Comparison of ENCODE assay signal across 8 cellular contexts in genomic region chr3:9750556-9751411, GRCh38. TPM values are rescaled to one million over a fixed set of nuclear protein-coding genes. Genes with fewer than 3 reads are reported as not detected.
DNase-seq lines count a peak whose midpoint lies in the region; ATAC-seq and TF ChIP-seq lines count a peak whose summit lies in the region.

No MANE protein-coding gene starts in this region.

- H3K4me3 ChIP-seq in gastroesophageal sphincter: peak overlapping the region; percentile 50 to 60
- H3K4me3 ChIP-seq in gastrocnemius medialis: peak overlapping the region; percentile 77 to 95 (median 84)

- peak overlapping the region; percentile 91 for H3K27ac Mint-ChIP-seq in activated CD4-positive, alpha-beta T cell treated with anti-CD3 and anti-CD28 coated beads for 36 hours

- H3K36me3 ChIP-seq in gastroesophageal sphincter (peaks cover 0 to 78% of the 10 kb centered on the region in 2 donors), gastrocnemius medialis (peaks cover 2 to 55% of the 10 kb centered on the region in 2 donors)

- peaks cover 49% of the 10 kb centered on the region for H3K4me1 Mint-ChIP-seq in activated CD4-positive, alpha-beta T cell treated with anti-CD3 and anti-CD28 coated beads for 36 hours

- H3K27me3 Mint-ChIP-seq in activated CD4-positive, alpha-beta T cell treated with anti-CD3 and anti-CD28 coated beads for 36 hours: no peaks in the 10 kb centered on the region

- H3K36me3 Mint-ChIP-seq in activated CD4-positive, alpha-beta T cell treated with anti-CD3 and anti-CD28 coated beads for 36 hours (ENCODE audit: low read depth): peaks cover 59% of the 10 kb centered on the region

- no peaks in the 10 kb centered on the region for H3K9me3 ChIP-seq in gastroesophageal sphincter
- H3K9me3 ChIP-seq in gastrocnemius medialis: no peaks in the 10 kb centered on the region

- TF ChIP-seq POLR2A in gastroesophageal sphincter (IDR thresholded peaks at IDR 0.05): no peak
- TF ChIP-seq POLR2A in gastrocnemius medialis (IDR thresholded peaks at IDR 0.05): no peak

- H3K9me3 Mint-ChIP-seq in activated CD4-positive, alpha-beta T cell treated with anti-CD3 and anti-CD28 coated beads for 36 hours (ENCODE audit: low read depth): no peaks in the 10 kb centered on the region

- no peak for TF ChIP-seq CTCF in VCaP (conservative IDR thresholded peaks at IDR 0.05)
- no peak for TF ChIP-seq CTCF in gastroesophageal sphincter (IDR thresholded peaks at IDR 0.05)
- no peak for TF ChIP-seq CTCF in gastrocnemius medialis (IDR thresholded peaks at IDR 0.05 in 4 of 5, conservative IDR thresholded peaks at IDR 0.05 in 1 of 5)

- peak; percentile 32 for DNase-seq in activated CD4-positive, alpha-beta T cell treated with anti-CD3 and anti-CD28 coated beads for 36 hours
- DNase-seq in activated CD4-positive, alpha-beta T cell treated with anti-CD3 and anti-CD28 coated beads, Interleukin-2, amount 50 U/mL, for 1 hour: no peak
- DNase-seq in gastrocnemius medialis (no peak), SK-N-DZ (ENCODE audit: low spot score) (no peak)

- H3K27me3 ChIP-seq in gastroesophageal sphincter (no peaks in the 10 kb centered on the region), gastrocnemius medialis (no peaks in the 10 kb centered on the region)

- POLR2A ChIA-PET in activated CD4-positive, alpha-beta T cell treated with anti-CD3 and anti-CD28 coated beads for 36 hours (lab: Charles Lee): interaction anchor here (0.6 to 2.7 kb wide), 4 partner anchors 14 to 102 kb away, joined by 3 to 11 read pairs (median 4); partner anchors contain the start of genes ARPC4 and MTMR14

- intact Hi-C loops in activated CD4-positive, alpha-beta T cell treated with anti-CD3 and anti-CD28 coated beads for 36 hours (cut with DNase I, micrococcal nuclease): loop anchor here (1.0 to 5.0 kb wide), 9 partner anchors 18 to 365 kb away; partner anchors contain the start of genes BRK1 (in 1 of the 2), CAMK1 (in 1 of the 2), FANCD2 (in 1 of the 2) and JAGN1 (in 1 of the 2)
- intact Hi-C loops in gastrocnemius medialis (cut with DNase I; ENCODE audit: low total_unique reads): loop anchor here (1.0 kb wide), 1 partner anchor 94 kb away; the partner anchor contains the start of gene RPUSD3

- in situ Hi-C loops in gastrocnemius medialis (cut with MboI; ENCODE audit: low sequenced_read_pairs in 4 of 4): no loop called here

- no peak for ATAC-seq in activated CD4-positive, alpha-beta T cell treated with anti-CD3 and anti-CD28 coated beads for 36 hours
- ATAC-seq in gastroesophageal sphincter (no peak), gastrocnemius medialis (no peak), HG03097 (IDR thresholded peaks at IDR 0.05; ENCODE audit: low FRiP score, unreplicated experiment) (no peak), HG02763 (IDR thresholded peaks at IDR 0.05; ENCODE audit: unreplicated experiment) (no peak)

- no peak for TF ChIP-seq EP300 in gastroesophageal sphincter (IDR thresholded peaks at IDR 0.05)

- peaks cover 0 to 49% (median 14%) of the 10 kb centered on the region in 3 donors for H3K4me1 ChIP-seq in gastroesophageal sphincter
- peaks cover 19 to 23% of the 10 kb centered on the region in 2 donors for H3K4me1 ChIP-seq in gastrocnemius medialis

- H3K4me3 Mint-ChIP-seq in activated CD4-positive, alpha-beta T cell treated with anti-CD3 and anti-CD28 coated beads for 36 hours: peak overlapping the region; percentile 87

- WGBS in gastroesophageal sphincter (ENCODE audit: low coverage in 1 of 2), 2 donors: 11 to 22% methylated on average over 8 of the region's 17 CpGs

- H3K27ac ChIP-seq in VCaP (peak overlapping the region; percentile 91), gastroesophageal sphincter (peak overlapping the region; percentile 5 to 97 (median 91)), gastrocnemius medialis (peak overlapping the region; percentile 88 to 99 (median 97))

- CTCF ChIA-PET in activated CD4-positive, alpha-beta T cell treated with anti-CD3 and anti-CD28 coated beads for 36 hours (lab: Charles Lee): interaction anchor here (0.7 to 4.2 kb wide), 5 partner anchors 19 to 42 kb away, joined by 3 to 20 read pairs (median 5); partner anchors contain the start of genes ARPC4, BRPF1 and CAMK1

RNA-seq across cellular contexts. Expression of gene OGG1, which starts 1.0 kb away (rescaled TPM):
- total RNA-seq in activated CD4-positive, alpha-beta T cell treated with anti-CD3 and anti-CD28 coated beads for 36 hours: 10 to 100 TPM; 36.4 to 61.6 TPM
- 10 to 100 TPM; 22.1 to 33.8 (median 25.9) TPM for total RNA-seq in gastroesophageal sphincter
- 10 to 100 TPM in 1 of 4 donors, 1 to 10 TPM in 3; 4.1 to 13.3 (median 7.4) TPM for total RNA-seq in gastrocnemius medialis
- 44.1 and 55.2 TPM in 2 replicates for polyA plus RNA-seq in SK-N-DZ (2014; cell fraction: cytosol; rRNA removed)
- polyA plus RNA-seq in SK-N-DZ (2014; cell fraction: nucleus; rRNA removed): 46.7 and 59.0 TPM in 2 replicates

RNA-seq across cellular contexts. Expression of gene CAMK1, which starts 19.0 kb away (rescaled TPM):
- total RNA-seq in activated CD4-positive, alpha-beta T cell treated with anti-CD3 and anti-CD28 coated beads for 36 hours: 10 to 100 TPM; 48.4 to 53.1 TPM
- total RNA-seq in gastroesophageal sphincter (10 to 100 TPM; 54.5 to 81.3 (median 69.7) TPM), gastrocnemius medialis (10 to 100 TPM in 1 of 4 donors, 1 to 10 TPM in 3; 2.1 to 11.6 (median 8.0) TPM)
- polyA plus RNA-seq in SK-N-DZ (2014; cell fraction: cytosol; rRNA removed): 69.5 and 83.7 TPM in 2 replicates
- polyA plus RNA-seq in SK-N-DZ (2014; cell fraction: nucleus; rRNA removed): 51.1 TPM in 2 replicates

RNA-seq across cellular contexts. Expression of gene BRPF1, which starts 19.2 kb away (rescaled TPM):
- total RNA-seq in activated CD4-positive, alpha-beta T cell treated with anti-CD3 and anti-CD28 coated beads for 36 hours: 10 to 100 TPM; 23.3 to 25.9 TPM
- total RNA-seq in gastroesophageal sphincter (10 to 100 TPM; 18.0 to 25.4 (median 21.6) TPM), gastrocnemius medialis (10 to 100 TPM; 12.0 to 19.5 (median 14.7) TPM)
- 28.4 TPM in 2 replicates for polyA plus RNA-seq in SK-N-DZ (2014; cell fraction: cytosol; rRNA removed)
- polyA plus RNA-seq in SK-N-DZ (2014; cell fraction: nucleus; rRNA removed): 46.5 and 55.9 TPM in 2 replicates

RNA-seq across cellular contexts. Expression of gene TADA3, which starts 41.5 kb away (rescaled TPM):
- total RNA-seq in activated CD4-positive, alpha-beta T cell treated with anti-CD3 and anti-CD28 coated beads for 36 hours: 10 to 100 TPM; 80.7 to 96.4 TPM
- 10 to 100 TPM; 54.6 to 82.2 (median 66.0) TPM for total RNA-seq in gastroesophageal sphincter
- total RNA-seq in gastrocnemius medialis: 10 to 100 TPM; 58.1 to 83.5 (median 66.7) TPM
- 141 and 146 TPM in 2 replicates for polyA plus RNA-seq in SK-N-DZ (2014; cell fraction: cytosol; rRNA removed)
- 97.5 and 104 TPM in 2 replicates for polyA plus RNA-seq in SK-N-DZ (2014; cell fraction: nucleus; rRNA removed)

RNA-seq across cellular contexts. Expression of gene ARPC4, which starts 42.1 kb away (rescaled TPM):
- 100 to 1,000 TPM; 164 to 231 TPM for total RNA-seq in activated CD4-positive, alpha-beta T cell treated with anti-CD3 and anti-CD28 coated beads for 36 hours
- total RNA-seq in gastroesophageal sphincter (100 to 1,000 TPM; 157 to 203 (median 171) TPM), gastrocnemius medialis (100 to 1,000 TPM in 3 of 4 donors, 10 to 100 TPM in 1; 96.8 to 147 (median 143) TPM)
- polyA plus RNA-seq in SK-N-DZ (2014; cell fraction: cytosol; rRNA removed): 306 and 380 TPM in 2 replicates
- polyA plus RNA-seq in SK-N-DZ (2014; cell fraction: nucleus; rRNA removed): 91.5 and 131 TPM in 2 replicates
